Comparison of ENCODE assay signal across 8 cellular contexts in genomic region chrX:41087219-41087618, GRCh38. TPM values are rescaled to one million over a fixed set of nuclear protein-coding genes. Genes with fewer than 3 reads are reported as not detected.
DNase-seq lines count a peak whose midpoint lies in the region; ATAC-seq, FAIRE-seq and TF ChIP-seq lines count a peak whose summit lies in the region.

No MANE protein-coding gene starts in this region.

- no peaks in the 10 kb centered on the region for H3K9me3 Mint-ChIP-seq in activated naive CD4-positive, alpha-beta T cell treated with anti-CD3 and anti-CD28 coated beads for 36 hours
- H3K9me3 Mint-ChIP-seq in activated naive CD8-positive, alpha-beta T cell treated with anti-CD3 and anti-CD28 coated beads, Interleukin-2, amount 10 ng/mL, durations not matched to agents 7 days and 5 days, result no peaks in the 10 kb centered on the region
- no peaks in the 10 kb centered on the region for H3K9me3 Mint-ChIP-seq in type B pancreatic cell

- FAIRE-seq in HepG2 (lab: Jason Lieb, UNC), result no peak

- peaks cover 54% of the 10 kb centered on the region for H4K20me1 ChIP-seq in HepG2 (ENCODE audit: insufficient read depth, low read length)

- peak overlapping the region; percentile 67 for H3K4me2 ChIP-seq in HepG2 (ENCODE audit: low read depth, low read length)

- no peak overlapping the region for H2AFZ ChIP-seq in HepG2 (ENCODE audit: low read length)

- TF ChIP-seq RAD21 in HepG2 (CRISPR knock-in tag; IDR thresholded peaks at IDR 0.05), result no peak

- H3K4me3 ChIP-seq in HepG2 (replicated peaks in 1 of 3; ENCODE audit: insufficient read depth in 1 of 3, low read depth in 2 of 3, low read length in 3 of 3), result peak overlapping the region; percentile 84 to 96 (median 85); a peak in 5 of 6 replicates

- DNase-seq in activated naive CD4-positive, alpha-beta T cell treated with anti-CD3 and anti-CD28 coated beads for 36 hours, result no peak
- no peak for DNase-seq in activated naive CD4-positive, alpha-beta T cell treated with anti-CD3 and anti-CD28 coated beads, Interleukin-2, amount 50 U/mL, for 16 hours
- DNase-seq in activated naive CD8-positive, alpha-beta T cell treated with anti-CD3 and anti-CD28 coated beads, Interleukin-2, amount 10 ng/mL, durations not matched to agents 7 days and 5 days, result no peak
- DNase-seq in HepG2 (ENCODE audit: low spot score) (no peak), type B pancreatic cell (ENCODE audit: extremely low spot score, unreplicated experiment) (no peak)
- no peak for DNase-seq in stimulated activated CD4-positive, alpha-beta T cell treated with anti-CD3 and anti-CD28 coated beads, Interleukin-4, amount 100 ng/mL, for 24 hours

- peak overlapping the region; percentile 95 for H3K9ac ChIP-seq in HepG2 (ENCODE audit: insufficient read depth, low read depth, low read length)

- H3K27ac ChIP-seq in HepG2 (ENCODE audit: extremely low read length, insufficient read depth, low read length), result peak overlapping the region; percentile 100

- no peaks in the 10 kb centered on the region for H3K9me3 ChIP-seq in HepG2 (ENCODE audit: low read length)

- peak overlapping the region; percentile 86 for H3K27ac Mint-ChIP-seq in activated naive CD4-positive, alpha-beta T cell treated with anti-CD3 and anti-CD28 coated beads for 36 hours
- peak overlapping the region; percentile 96 for H3K27ac Mint-ChIP-seq in activated naive CD8-positive, alpha-beta T cell treated with anti-CD3 and anti-CD28 coated beads, Interleukin-2, amount 10 ng/mL, durations not matched to agents 7 days and 5 days
- peak overlapping the region; percentile 90 for H3K27ac Mint-ChIP-seq in type B pancreatic cell

- peaks cover 47% of the 10 kb centered on the region for H3K4me1 ChIP-seq in HepG2 (ENCODE audit: insufficient read depth, low read length)

- TF ChIP-seq EP300 in HepG2 (IDR thresholded peaks at IDR 0.05; ENCODE audit: low read depth in 2 of 2, low read length in 2 of 2) (no peak), HepG2 (CRISPR knock-in tag; IDR thresholded peaks at IDR 0.05; ENCODE audit: borderline replicate concordance) (no peak)

- H3K79me2 ChIP-seq in HepG2 (ENCODE audit: insufficient read depth, low read length), result peaks cover 67% of the 10 kb centered on the region

- POLR2A ChIA-PET in activated naive CD8-positive, alpha-beta T cell treated with anti-CD3 and anti-CD28 coated beads, Interleukin-2, amount 10 ng/mL, durations not matched to agents 7 days and 5 days (lab: Charles Lee), result interaction anchor here (1.2 to 3.4 kb wide), 2 partner anchors 22 to 28 kb away, joined by 5 to 35 read pairs; no protein-coding TSS in a partner anchor
- POLR2A ChIA-PET in HepG2 (lab: Yijun Ruan, JAX), result interaction anchor here (3.9 kb wide), 1 partner anchor 77 kb away, joined by 16 read pairs; no protein-coding TSS in a partner anchor

- peak overlapping the region; percentile 89 for H3K4me3 Mint-ChIP-seq in activated naive CD4-positive, alpha-beta T cell treated with anti-CD3 and anti-CD28 coated beads for 36 hours
- peak overlapping the region; percentile 88 for H3K4me3 Mint-ChIP-seq in activated naive CD8-positive, alpha-beta T cell treated with anti-CD3 and anti-CD28 coated beads, Interleukin-2, amount 10 ng/mL, durations not matched to agents 7 days and 5 days
- H3K4me3 Mint-ChIP-seq in type B pancreatic cell, result peak overlapping the region; percentile 96

- no peak for ATAC-seq in activated naive CD8-positive, alpha-beta T cell treated with anti-CD3 and anti-CD28 coated beads, Interleukin-2, amount 10 ng/mL, durations not matched to agents 7 days and 5 days (ENCODE audit: low read depth)
- no peak for ATAC-seq in HepG2
- ATAC-seq in HG02759 (IDR thresholded peaks at IDR 0.05; ENCODE audit: unreplicated experiment), result no peak
- no peak for ATAC-seq in GM18520 (IDR thresholded peaks at IDR 0.05; ENCODE audit: unreplicated experiment)

- H3K36me3 ChIP-seq in HepG2 (replicated peaks in 1 of 2; ENCODE audit: control insufficient read depth in 1 of 2, insufficient read depth in 2 of 2, low read length in 2 of 2), result no peaks in the 10 kb centered on the region; a peak in 1 of 5 replicates

- WGBS in HepG2 (ENCODE audit: low lambda C conversion rate), result 0% methylated on average over 6 of the region's 7 CpGs

- in situ Hi-C loops in HepG2 (cut with HindIII; ENCODE audit: extremely low pct_ligation_motif_present, low pct_unique_long_range_greater_than_20kb), result no loop called here

- CTCF ChIA-PET in activated naive CD4-positive, alpha-beta T cell treated with anti-CD3 and anti-CD28 coated beads for 36 hours (lab: Charles Lee), result interaction anchor here (1.5 kb wide), 1 partner anchor 209 kb away, joined by 3 read pairs; no protein-coding TSS in a partner anchor
- CTCF ChIA-PET in HepG2 (lab: Yijun Ruan, JAX; ENCODE audit: low intra/inter-chr PET ratio, low total read pairs), result no interaction called here

- BruUV-seq in HepG2 (replicated peaks; lab: Mats Ljungman, UMichigan), result TSS peak; percentile 42

- H3K27me3 ChIP-seq in HepG2 (ENCODE audit: control insufficient read depth in 1 of 2, insufficient read depth in 2 of 2, low read length in 2 of 2), result no peaks in the 10 kb centered on the region

- intact Hi-C loops in activated naive CD4-positive, alpha-beta T cell treated with anti-CD3 and anti-CD28 coated beads for 36 hours (cut with micrococcal nuclease), result loop anchor here (10.0 kb wide), 2 partner anchors 838 to 912 kb away; partner anchors contain the start of gene CASK
- intact Hi-C loops in HepG2 (cut with micrococcal nuclease; ENCODE audit: unreplicated experiment), result no loop called here

- H3K27me3 Mint-ChIP-seq in activated naive CD4-positive, alpha-beta T cell treated with anti-CD3 and anti-CD28 coated beads for 36 hours (ENCODE audit: low read depth), result no peaks in the 10 kb centered on the region
- H3K27me3 Mint-ChIP-seq in activated naive CD8-positive, alpha-beta T cell treated with anti-CD3 and anti-CD28 coated beads, Interleukin-2, amount 10 ng/mL, durations not matched to agents 7 days and 5 days, result no peaks in the 10 kb centered on the region
- H3K27me3 Mint-ChIP-seq in type B pancreatic cell, result no peaks in the 10 kb centered on the region

- peaks cover 42% of the 10 kb centered on the region for H3K4me1 Mint-ChIP-seq in activated naive CD4-positive, alpha-beta T cell treated with anti-CD3 and anti-CD28 coated beads for 36 hours (ENCODE audit: low read depth)
- H3K4me1 Mint-ChIP-seq in activated naive CD8-positive, alpha-beta T cell treated with anti-CD3 and anti-CD28 coated beads, Interleukin-2, amount 10 ng/mL, durations not matched to agents 7 days and 5 days, result peaks cover 19% of the 10 kb centered on the region
- H3K4me1 Mint-ChIP-seq in type B pancreatic cell (ENCODE audit: unreplicated experiment), result peaks cover 22% of the 10 kb centered on the region

- no peak for TF ChIP-seq POLR2A in HepG2 (IDR thresholded peaks at IDR 0.05; ENCODE audit: insufficient read depth in 1 of 2, low read depth in 2 of 2, low read length in 2 of 2)

- TF ChIP-seq CTCF in HepG2 (CRISPR knock-in tag; IDR thresholded peaks at IDR 0.05), result no peak
- no peak for TF ChIP-seq CTCF in type B pancreatic cell (conservative IDR thresholded peaks at IDR 0.05)

- peaks cover 10% of the 10 kb centered on the region for H3K36me3 Mint-ChIP-seq in activated naive CD4-positive, alpha-beta T cell treated with anti-CD3 and anti-CD28 coated beads for 36 hours (ENCODE audit: low read depth)
- peaks cover 4% of the 10 kb centered on the region for H3K36me3 Mint-ChIP-seq in activated naive CD8-positive, alpha-beta T cell treated with anti-CD3 and anti-CD28 coated beads, Interleukin-2, amount 10 ng/mL, durations not matched to agents 7 days and 5 days
- H3K36me3 Mint-ChIP-seq in type B pancreatic cell, result no peaks in the 10 kb centered on the region

TF ChIP-seq in HepG2, 621 proteins besides CTCF, POLR2A, EP300 and RAD21:
- TF ChIP-seq ELF4 (CRISPR knock-in tag; IDR thresholded peaks at IDR 0.05; ENCODE audit: borderline replicate concordance), result no peak
- peak; percentile 58 for TF ChIP-seq ZNF652 (CRISPR knock-in tag; IDR thresholded peaks at IDR 0.05; ENCODE audit: borderline replicate concordance, low read depth)
TF ChIP-seq in HepG2: peak in this region for 1.

RNA-seq across cellular contexts. Expression of gene USP9X, which starts 2.0 kb away (rescaled TPM):
- total RNA-seq in activated naive CD4-positive, alpha-beta T cell treated with anti-CD3 and anti-CD28 coated beads for 36 hours, result 10 to 100 TPM; 60.0 to 63.4 TPM
- total RNA-seq in activated naive CD8-positive, alpha-beta T cell treated with anti-CD3 and anti-CD28 coated beads, Interleukin-2, amount 10 ng/mL, durations not matched to agents 7 days and 5 days, result 10 to 100 TPM; 56.9 to 65.7 TPM
- 40.5 and 81.0 TPM in 2 replicates for total RNA-seq in HepG2 (2016; rRNA removed; fragmentation: Illumina TruSeq; extraction: Trizol)
- 3.8 and 4.7 TPM in 2 replicates for total RNA-seq in HepG2 (2016; cell fraction: cytosol; rRNA removed; fragmentation: Illumina TruSeq; extraction: Trizol; ENCODE audit: low read depth)
- 39.4 and 75.2 TPM in 2 replicates for total RNA-seq in HepG2 (2016; cell fraction: insoluble cytoplasmic fraction; rRNA removed; fragmentation: Illumina TruSeq; extraction: Trizol)
- 12.7 TPM in 2 replicates for total RNA-seq in HepG2 (2016; cell fraction: membrane; rRNA removed; fragmentation: Illumina TruSeq; extraction: Trizol)
- total RNA-seq in HepG2 (2016; cell fraction: nucleus; rRNA removed; fragmentation: Illumina TruSeq; extraction: Trizol), result 41.9 and 52.3 TPM in 2 replicates
- 20.7 and 22.2 TPM in 2 replicates for polyA plus RNA-seq in HepG2 (2011; rRNA removed)
- polyA plus RNA-seq in HepG2 (2011; cell fraction: cytosol; rRNA removed), result 9.5 and 16.8 TPM in 2 replicates
- polyA plus RNA-seq in HepG2 (2011; cell fraction: nucleus; rRNA removed), result 14.6 and 21.3 TPM in 2 replicates
- 24.5 and 29.6 TPM in 2 replicates for polyA plus RNA-seq in HepG2 (2012)
- 0.76 and 1.8 TPM in 2 replicates for polyA plus RNA-seq in HepG2 (2016; cell fraction: cytosol; fragmentation: Illumina TruSeq; extraction: Trizol; ENCODE audit: low read depth)
- polyA plus RNA-seq in HepG2 (2016; cell fraction: insoluble cytoplasmic fraction; fragmentation: Illumina TruSeq; extraction: Trizol; ENCODE audit: low read depth), result 29.7 and 29.8 TPM in 2 replicates
- polyA plus RNA-seq in HepG2 (2016; cell fraction: membrane; fragmentation: Illumina TruSeq; extraction: Trizol; ENCODE audit: low read depth), result 2.9 and 3.9 TPM in 2 replicates
- polyA plus RNA-seq in HepG2 (2016; cell fraction: nucleus; fragmentation: Illumina TruSeq; extraction: Trizol; ENCODE audit: insufficient read depth, low read depth), result 26.5 and 29.5 TPM in 2 replicates
- 180 and 267 TPM in 2 replicates for polyA minus RNA-seq in HepG2 (2011; rRNA and poly(A)+ RNA removed; ENCODE audit: low replicate concordance)
- polyA minus RNA-seq in HepG2 (2011; cell fraction: cytosol; rRNA and poly(A)+ RNA removed), result 62.3 and 83.0 TPM in 2 replicates
- 121 and 148 TPM in 2 replicates for polyA minus RNA-seq in HepG2 (2011; cell fraction: nucleus; rRNA and poly(A)+ RNA removed)
- total RNA-seq in type B pancreatic cell (ENCODE audit: low replicate concordance), result 59.4 and 74.4 TPM in 2 replicates
